ENCODE assay signal across 9 cellular contexts in genomic region chr3:183515968-183516851, GRCh38. TPM values are rescaled to one million over a fixed set of nuclear protein-coding genes. Genes with fewer than 3 reads are reported as not detected.
DNase-seq lines count a peak whose midpoint lies in the region; ATAC-seq and TF ChIP-seq lines count a peak whose summit lies in the region.
"Had no signal": no experiment of that assay in that cellular context is flagged by ENCODE, and none has a peak within 500 bp of the region (broad histone marks: within the 10 kb centered on the region; RNA-seq: fewer than 3 reads in every experiment).

No MANE protein-coding gene starts in this region.

- intact Hi-C loops in colonic mucosa (cut with DNase I), result no loop called here

- DNase-seq in T-helper 22 cell (ENCODE audit: low read depth) (peak; percentile 69), colonic mucosa (no peak), NCI-H526 treated with DMSO at 0.1 percent for 48 hours (lab: John Stamatoyannopoulos, UW) (no peak), NCI-H1930 (lab: John Stamatoyannopoulos, UW) (no peak)
- peak; percentile 58 for DNase-seq in stimulated activated naive B cell treated with anti-CD40 and anti-IgM and Interleukin-4, amounts not matched to agents 10 μg/mL and 1 μg/mL and 100 μg/mL, for 72 hours

- H3K36me3 ChIP-seq in duodenal mucosa (ENCODE audit: control insufficient read depth in 1 of 2, insufficient read depth in 2 of 2, low read length in 2 of 2) (no peaks in the 10 kb centered on the region), colonic mucosa (no peaks in the 10 kb centered on the region)
- H3K36me3 ChIP-seq: upper lobe of left lung had no signal

- H3K4me1 Mint-ChIP-seq in stimulated activated naive B cell treated with anti-CD40 and anti-IgM and Interleukin-4, amounts not matched to agents 10 μg/mL and 1 μg/mL and 100 μg/mL, for 72 hours, result peaks cover 54 to 73% of the 10 kb centered on the region in 2 donors

- H3K4me3 ChIP-seq in duodenal mucosa (ENCODE audit: low read depth in 1 of 2, low read length in 2 of 2), result no peak overlapping the region
- no peak overlapping the region for H3K4me3 ChIP-seq in colonic mucosa
- H3K4me3 ChIP-seq: upper lobe of left lung had no signal

- peaks cover 30 to 55% of the 10 kb centered on the region in 2 donors for H3K36me3 Mint-ChIP-seq in stimulated activated naive B cell treated with anti-CD40 and anti-IgM and Interleukin-4, amounts not matched to agents 10 μg/mL and 1 μg/mL and 100 μg/mL, for 72 hours

- H3K27me3 ChIP-seq in duodenal mucosa (ENCODE audit: control insufficient read depth in 1 of 2, insufficient read depth in 2 of 2, low read length in 2 of 2), result no peaks in the 10 kb centered on the region
- H3K27me3 ChIP-seq in colonic mucosa, result no peaks in the 10 kb centered on the region
- H3K27me3 ChIP-seq: upper lobe of left lung had no signal

- no peak for TF ChIP-seq CTCF in colonic mucosa (IDR thresholded peaks at IDR 0.05)

- peaks cover 0 to 2% of the 10 kb centered on the region in 2 donors for H3K9me3 Mint-ChIP-seq in stimulated activated naive B cell treated with anti-CD40 and anti-IgM and Interleukin-4, amounts not matched to agents 10 μg/mL and 1 μg/mL and 100 μg/mL, for 72 hours

- H3K4me1 ChIP-seq in duodenal mucosa (ENCODE audit: control insufficient read depth in 1 of 2, insufficient read depth in 2 of 2, low read length in 2 of 2), result peaks cover 9 to 15% of the 10 kb centered on the region in 2 donors
- H3K4me1 ChIP-seq in colonic mucosa, result no peaks in the 10 kb centered on the region

- peak overlapping the region in 1 of 2 donors; percentile 0 for H3K4me3 Mint-ChIP-seq in stimulated activated naive B cell treated with anti-CD40 and anti-IgM and Interleukin-4, amounts not matched to agents 10 μg/mL and 1 μg/mL and 100 μg/mL, for 72 hours

- peak; percentile 67 for ATAC-seq in GM18858 (IDR thresholded peaks at IDR 0.05; ENCODE audit: unreplicated experiment)
- peak; percentile 51 for ATAC-seq in HG02981 (IDR thresholded peaks at IDR 0.05; ENCODE audit: unreplicated experiment)
- peak; percentile 83 to 88 for ATAC-seq in stimulated activated naive B cell treated with anti-CD40 and anti-IgM and Interleukin-4, amounts not matched to agents 10 μg/mL and 1 μg/mL and 100 μg/mL, for 72 hours (replicated peaks)

- no peaks in the 10 kb centered on the region for H3K9me3 ChIP-seq in duodenal mucosa (ENCODE audit: control insufficient read depth in 1 of 2, low read length in 2 of 2)
- H3K9me3 ChIP-seq in colonic mucosa, result no peaks in the 10 kb centered on the region
- H3K9me3 ChIP-seq: upper lobe of left lung had no signal

- H3K27ac ChIP-seq in duodenal mucosa (ENCODE audit: low read depth, low read length) (peak overlapping the region; percentile 34), colonic mucosa (no peak overlapping the region)

- H3K9ac ChIP-seq in duodenal mucosa (ENCODE audit: low read depth in 1 of 2, low read length in 2 of 2), result no peak overlapping the region
- no peak overlapping the region for H3K9ac ChIP-seq in colonic mucosa (ENCODE audit: low read depth in 2 of 2, low read length in 2 of 2)

- no peaks in the 10 kb centered on the region for H3K27me3 Mint-ChIP-seq in stimulated activated naive B cell treated with anti-CD40 and anti-IgM and Interleukin-4, amounts not matched to agents 10 μg/mL and 1 μg/mL and 100 μg/mL, for 72 hours

- H3K27ac Mint-ChIP-seq in stimulated activated naive B cell treated with anti-CD40 and anti-IgM and Interleukin-4, amounts not matched to agents 10 μg/mL and 1 μg/mL and 100 μg/mL, for 72 hours, result peak overlapping the region; percentile 90

RNA-seq across cellular contexts. Expression of gene KLHL6, which starts 39.3 kb away (rescaled TPM):
- 1 to 10 TPM; 2.0 to 2.1 TPM for total RNA-seq in colonic mucosa

Comparison
In these comparisons a context has a peak if more than half of its experiments do, and no peak if none do; other contexts are left out.
1. DNase-seq: peak in T-helper 22 cell (single experiment) and stimulated activated naive B cell treated with anti-CD40 and anti-IgM and Interleukin-4, amounts not matched to agents 10 μg/mL and 1 μg/mL and 100 μg/mL, for 72 hours (single experiment); none in colonic mucosa (single experiment), NCI-H526 treated with DMSO at 0.1 percent for 48 hours (single experiment) and NCI-H1930 (0 of 2).
2. Peak in every context shown above with its lines, with median percentiles within 50 percentile points of each other: ATAC-seq.